9 cellular contexts compared by ENCODE assay signal in genomic region chr7:45919947-45920542, GRCh38. TPM values are rescaled to one million over a fixed set of nuclear protein-coding genes. Genes with fewer than 3 reads are reported as not detected.
A peak's percentile ranks its signal among the peaks of the same experiment; 100 is the strongest.
DNase-seq lines count a peak whose midpoint lies in the region; ATAC-seq, FAIRE-seq and TF ChIP-seq lines count a peak whose summit lies in the region.
"Had no signal": no experiment of that assay in that cellular context is flagged by ENCODE, and none has a peak within 500 bp of the region (broad histone marks: within the 10 kb centered on the region; RNA-seq: fewer than 3 reads in every experiment).

No MANE protein-coding gene starts in this region.

- H4K20me1 ChIP-seq in fibroblast of lung (ENCODE audit: control insufficient read depth, extremely low read depth, insufficient read depth, low read length), result no peaks in the 10 kb centered on the region

- peak overlapping the region; percentile 75 to 89 (median 82) for H3K4me3 Mint-ChIP-seq in CD4-positive, alpha-beta memory T cell
- peak overlapping the region; percentile 87 for H3K4me3 Mint-ChIP-seq in osteocyte (ENCODE audit: unreplicated experiment)

- intact Hi-C loops in CD4-positive, alpha-beta memory T cell (cut with micrococcal nuclease), result loop anchor here (5.0 to 10.0 kb wide), 2 partner anchors 195 to 1897 kb away; no protein-coding TSS in a partner anchor
- intact Hi-C loops in Panc1 (cut with micrococcal nuclease; ENCODE audit: unreplicated experiment), result loop anchor here (2.0 to 10.0 kb wide), 4 partner anchors 212 to 1261 kb away; no protein-coding TSS in a partner anchor

- H3K27me3 ChIP-seq in CD4-positive, alpha-beta memory T cell (ENCODE audit: insufficient read depth, low read length), result peaks cover 9% of the 10 kb centered on the region
- H3K27me3 ChIP-seq in Panc1 (ENCODE audit: control insufficient read depth, insufficient read depth, low read length) (peaks cover 17% of the 10 kb centered on the region), fibroblast of lung (ENCODE audit: control insufficient read depth, insufficient read depth, low read length) (peaks cover 25% of the 10 kb centered on the region)

- peaks cover 33 to 41% of the 10 kb centered on the region in 2 donors for H3K27me3 Mint-ChIP-seq in CD4-positive, alpha-beta memory T cell
- no peaks in the 10 kb centered on the region for H3K27me3 Mint-ChIP-seq in osteocyte (ENCODE audit: unreplicated experiment)

- CTCF ChIA-PET in CD4-positive, alpha-beta memory T cell (lab: Charles Lee; ENCODE audit: partially characterized antibody), result interaction anchor here (1.2 to 3.2 kb wide), 3 partner anchors 9 to 432 kb away, joined by 3 to 11 read pairs (median 10); no protein-coding TSS in a partner anchor
- CTCF ChIA-PET in Panc1 (lab: Charles Lee), result no interaction called here

- H3K36me3 ChIP-seq in CD4-positive, alpha-beta memory T cell (ENCODE audit: insufficient read depth, low read length), result no peaks in the 10 kb centered on the region
- H3K36me3 ChIP-seq in Panc1 (ENCODE audit: control insufficient read depth, insufficient read depth, low read length), result no peaks in the 10 kb centered on the region
- no peaks in the 10 kb centered on the region for H3K36me3 ChIP-seq in fibroblast of lung (ENCODE audit: control insufficient read depth, insufficient read depth, low read length)

- ATAC-seq in Panc1 (no peak), omental fat pad (ENCODE audit: low FRiP score) (no peak), HG02610 (IDR thresholded peaks at IDR 0.05; ENCODE audit: unreplicated experiment) (no peak)

- POLR2A ChIA-PET in CD4-positive, alpha-beta memory T cell (lab: Charles Lee; ENCODE audit: partially characterized antibody), result no interaction called here
- POLR2A ChIA-PET in Panc1 (lab: Charles Lee), result no interaction called here

- no TSS peak for BruUV-seq in Panc1 (replicated peaks; lab: Mats Ljungman, UMichigan)

- H3K79me2 ChIP-seq in fibroblast of lung (ENCODE audit: control insufficient read depth, insufficient read depth, low read length), result no peaks in the 10 kb centered on the region

- no peaks in the 10 kb centered on the region for H3K9me3 Mint-ChIP-seq in CD4-positive, alpha-beta memory T cell
- no peaks in the 10 kb centered on the region for H3K9me3 Mint-ChIP-seq in osteocyte (ENCODE audit: unreplicated experiment)

- H3K4me2 ChIP-seq in fibroblast of lung (ENCODE audit: extremely low read depth, insufficient read depth, low read length), result peak overlapping the region; percentile 75

- peak overlapping the region; percentile 51 for H3K9ac ChIP-seq in fibroblast of lung (ENCODE audit: insufficient read depth, low read length)

- DNase-seq in CD4-positive, alpha-beta memory T cell, result no peak
- DNase-seq in Panc1 (ENCODE audit: low read depth, low spot score) (no peak), fibroblast of lung (ENCODE audit: low read depth in 2 of 2) (peak; percentile 11 to 21), osteocyte (ENCODE audit: extremely low spot score, unreplicated experiment) (no peak), omental fat pad (ENCODE audit: low spot score) (no peak), urothelium cell line (ENCODE audit: low spot score) (no peak)
- no peak for DNase-seq in effector CD8-positive, alpha-beta T cell (lab: John Stamatoyannopoulos, UW)

- in situ Hi-C loops in Panc1 (cut with HindIII; ENCODE audit: low pct_unique_long_range_greater_than_20kb, low sequenced_read_pairs), result no loop called here

- FAIRE-seq in urothelium cell line (lab: Jason Lieb, UNC), result no peak

- no peak overlapping the region for H3K27ac ChIP-seq in CD4-positive, alpha-beta memory T cell (ENCODE audit: low read depth, low read length)
- H3K27ac ChIP-seq in Panc1 (ENCODE audit: low read length), result no peak overlapping the region
- H3K27ac ChIP-seq in fibroblast of lung (ENCODE audit: insufficient read depth, low read length), result no peak overlapping the region

- peaks cover 0 to 2% of the 10 kb centered on the region in 2 donors for H3K36me3 Mint-ChIP-seq in CD4-positive, alpha-beta memory T cell
- peaks cover 14% of the 10 kb centered on the region for H3K36me3 Mint-ChIP-seq in osteocyte (ENCODE audit: unreplicated experiment)

- H3K9me3 ChIP-seq in CD4-positive, alpha-beta memory T cell (ENCODE audit: control insufficient read depth in 1 of 2, low read length in 2 of 2), result no peaks in the 10 kb centered on the region
- no peaks in the 10 kb centered on the region for H3K9me3 ChIP-seq in Panc1 (ENCODE audit: control insufficient read depth, insufficient read depth, low read depth, low read length)
- H3K9me3 ChIP-seq in fibroblast of lung (ENCODE audit: control insufficient read depth, insufficient read depth, low read depth, low read length), result no peaks in the 10 kb centered on the region

- peaks cover 42% of the 10 kb centered on the region for H3K4me1 ChIP-seq in CD4-positive, alpha-beta memory T cell (ENCODE audit: insufficient read depth, low read length)
- H3K4me1 ChIP-seq in Panc1 (ENCODE audit: control insufficient read depth, insufficient read depth, low read length), result peaks cover 14% of the 10 kb centered on the region; the same call in 1 of the 2 replicates
- H3K4me1 ChIP-seq in fibroblast of lung (ENCODE audit: control insufficient read depth, extremely low read depth, insufficient read depth, low read length), result peaks cover 13% of the 10 kb centered on the region

- H2AFZ ChIP-seq in fibroblast of lung (ENCODE audit: low read length), result no peak overlapping the region

- H3K4me1 Mint-ChIP-seq in CD4-positive, alpha-beta memory T cell, result peaks cover 13 to 54% (median 28%) of the 10 kb centered on the region in 4 donors
- peaks cover 71% of the 10 kb centered on the region for H3K4me1 Mint-ChIP-seq in osteocyte (ENCODE audit: unreplicated experiment)

- peak overlapping the region in 3 of 7 donors; percentile 36 to 68 (median 55) for H3K27ac Mint-ChIP-seq in CD4-positive, alpha-beta memory T cell
- H3K27ac Mint-ChIP-seq in osteocyte (ENCODE audit: unreplicated experiment), result peak overlapping the region; percentile 52

- TF ChIP-seq CTCF in Panc1 (IDR thresholded peaks at IDR 0.05), result no peak
- no peak for TF ChIP-seq CTCF in fibroblast of lung (conservative IDR thresholded peaks at IDR 0.05 in 1 of 2, IDR thresholded peaks at IDR 0.05 in 1 of 2; ENCODE audit: low read depth in 1 of 2, low read length in 2 of 2)
- no peak for TF ChIP-seq CTCF in osteocyte (IDR thresholded peaks at IDR 0.05)
- no peak for TF ChIP-seq CTCF in omental fat pad (IDR thresholded peaks at IDR 0.05)

- peak overlapping the region in 1 of 2 donors; percentile 15 for H3K4me3 ChIP-seq in CD4-positive, alpha-beta memory T cell (ENCODE audit: low read length in 2 of 2)
- H3K4me3 ChIP-seq in Panc1 (ENCODE audit: low read depth in 2 of 2, low read length in 2 of 2) (peak overlapping the region; percentile 36 to 38), fibroblast of lung (replicated peaks in 1 of 4; ENCODE audit: control extremely low read depth in 1 of 4, insufficient read depth in 1 of 4, low read depth in 3 of 4, low read length in 4 of 4) (peak overlapping the region; percentile 42 to 58 (median 54))

RNA-seq across cellular contexts. Expression of gene IGFBP3, which starts 1.0 kb away (rescaled TPM):
- 10 to 100 TPM; 18.4 to 19.0 TPM for total RNA-seq in CD4-positive, alpha-beta memory T cell
- polyA plus RNA-seq in CD4-positive, alpha-beta memory T cell, result 10 to 100 TPM; 10.4 to 12.9 TPM
- total RNA-seq in Panc1 (2021; ENCODE audit: unreplicated experiment) (6.0 TPM), fibroblast of lung (8.9 and 158 TPM in 2 replicates), osteocyte (294 and 321 TPM in 2 replicates), omental fat pad (100 to 1,000 TPM; 616 to 884 (median 686) TPM)
- polyA plus RNA-seq in Panc1 (2012; ENCODE audit: insufficient read length), result 11.4 TPM
- 80.7 and 227 TPM in 2 replicates for polyA plus RNA-seq in fibroblast of lung
- polyA plus RNA-seq in fibroblast of lung (2012), result 47.2 and 125 TPM in 2 replicates
- polyA minus RNA-seq in fibroblast of lung (ENCODE audit: low replicate concordance), result 13.1 and 25.9 TPM in 2 replicates

RNA-seq across cellular contexts. Expression of gene IGFBP1, which starts 31.8 kb away (rescaled TPM):
- not detected for total RNA-seq in CD4-positive, alpha-beta memory T cell
- not detected for polyA plus RNA-seq in CD4-positive, alpha-beta memory T cell
- 0.33 TPM for total RNA-seq in Panc1 (2021; ENCODE audit: unreplicated experiment)
- polyA plus RNA-seq in Panc1 (2012; ENCODE audit: insufficient read length), result not detected
- not detected in 2 replicates for total RNA-seq in fibroblast of lung
- polyA plus RNA-seq in fibroblast of lung, result not detected in 2 replicates
- not detected in 2 replicates for polyA plus RNA-seq in fibroblast of lung (2012)
- polyA minus RNA-seq in fibroblast of lung (ENCODE audit: low replicate concordance), result 0.94 TPM in 1 of 2 replicates, not detected in the other
- total RNA-seq in osteocyte, result 1.9 and 2.4 TPM in 2 replicates
- total RNA-seq in omental fat pad, result 10 to 100 TPM in 1 of 4 donors, 1 to 10 TPM in 2, not detected in 1; 3.0 to 15.6 (median 3.1) TPM

RNA-seq across cellular contexts. Expression of gene CCDC201, which starts 47.2 kb away (rescaled TPM):
- not detected for total RNA-seq in CD4-positive, alpha-beta memory T cell
- polyA plus RNA-seq in CD4-positive, alpha-beta memory T cell, result not detected
- not detected for total RNA-seq in Panc1 (2021; ENCODE audit: unreplicated experiment)
- polyA plus RNA-seq in Panc1 (2012; ENCODE audit: insufficient read length), result not detected
- total RNA-seq in fibroblast of lung, result not detected in 2 replicates
- not detected in 2 replicates for polyA plus RNA-seq in fibroblast of lung
- polyA plus RNA-seq in fibroblast of lung (2012), result not detected in 2 replicates
- not detected in 2 replicates for polyA minus RNA-seq in fibroblast of lung (ENCODE audit: low replicate concordance)
- total RNA-seq in osteocyte, result not detected in 2 replicates
- total RNA-seq in omental fat pad, result not detected
- total RNA-seq: lung microvascular endothelial cell had no signal

Comparison
In these comparisons a context has a peak if more than half of its experiments do, and no peak if none do; other contexts are left out.
1. DNase-seq: peak in fibroblast of lung (2 of 2); none in CD4-positive, alpha-beta memory T cell (0 of 5), Panc1 (single experiment), osteocyte (single experiment), omental fat pad (single experiment), effector CD8-positive, alpha-beta T cell (single experiment) and urothelium cell line (single experiment).